ENCODE assay signal across 1 cellular context in genomic region chr1:22625262-22625925, GRCh38.
TF ChIP-seq lines count a peak whose summit lies in the region.

No MANE protein-coding gene starts in this region.

TF ChIP-seq in HepG2, 621 proteins besides CTCF, POLR2A, EP300 and RAD21:
- TF ChIP-seq, protein P1, sequence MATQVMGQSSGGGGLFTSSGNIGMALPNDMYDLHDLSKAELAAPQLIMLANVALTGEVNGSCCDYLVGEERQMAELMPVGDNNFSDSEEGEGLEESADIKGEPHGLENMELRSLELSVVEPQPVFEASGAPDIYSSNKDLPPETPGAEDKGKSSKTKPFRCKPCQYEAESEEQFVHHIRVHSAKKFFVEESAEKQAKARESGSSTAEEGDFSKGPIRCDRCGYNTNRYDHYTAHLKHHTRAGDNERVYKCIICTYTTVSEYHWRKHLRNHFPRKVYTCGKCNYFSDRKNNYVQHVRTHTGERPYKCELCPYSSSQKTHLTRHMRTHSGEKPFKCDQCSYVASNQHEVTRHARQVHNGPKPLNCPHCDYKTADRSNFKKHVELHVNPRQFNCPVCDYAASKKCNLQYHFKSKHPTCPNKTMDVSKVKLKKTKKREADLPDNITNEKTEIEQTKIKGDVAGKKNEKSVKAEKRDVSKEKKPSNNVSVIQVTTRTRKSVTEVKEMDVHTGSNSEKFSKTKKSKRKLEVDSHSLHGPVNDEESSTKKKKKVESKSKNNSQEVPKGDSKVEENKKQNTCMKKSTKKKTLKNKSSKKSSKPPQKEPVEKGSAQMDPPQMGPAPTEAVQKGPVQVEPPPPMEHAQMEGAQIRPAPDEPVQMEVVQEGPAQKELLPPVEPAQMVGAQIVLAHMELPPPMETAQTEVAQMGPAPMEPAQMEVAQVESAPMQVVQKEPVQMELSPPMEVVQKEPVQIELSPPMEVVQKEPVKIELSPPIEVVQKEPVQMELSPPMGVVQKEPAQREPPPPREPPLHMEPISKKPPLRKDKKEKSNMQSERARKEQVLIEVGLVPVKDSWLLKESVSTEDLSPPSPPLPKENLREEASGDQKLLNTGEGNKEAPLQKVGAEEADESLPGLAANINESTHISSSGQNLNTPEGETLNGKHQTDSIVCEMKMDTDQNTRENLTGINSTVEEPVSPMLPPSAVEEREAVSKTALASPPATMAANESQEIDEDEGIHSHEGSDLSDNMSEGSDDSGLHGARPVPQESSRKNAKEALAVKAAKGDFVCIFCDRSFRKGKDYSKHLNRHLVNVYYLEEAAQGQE (IDR thresholded peaks at IDR 0.05; ENCODE audit: borderline replicate concordance in 1 of 2, low read depth in 1 of 2, low read length in 2 of 2): peak; percentile 66 to 92
- TF ChIP-seq ZNF232 (CRISPR knock-in tag; IDR thresholded peaks at IDR 0.05; ENCODE audit: borderline replicate concordance): no peak
- TF ChIP-seq, protein P2, sequence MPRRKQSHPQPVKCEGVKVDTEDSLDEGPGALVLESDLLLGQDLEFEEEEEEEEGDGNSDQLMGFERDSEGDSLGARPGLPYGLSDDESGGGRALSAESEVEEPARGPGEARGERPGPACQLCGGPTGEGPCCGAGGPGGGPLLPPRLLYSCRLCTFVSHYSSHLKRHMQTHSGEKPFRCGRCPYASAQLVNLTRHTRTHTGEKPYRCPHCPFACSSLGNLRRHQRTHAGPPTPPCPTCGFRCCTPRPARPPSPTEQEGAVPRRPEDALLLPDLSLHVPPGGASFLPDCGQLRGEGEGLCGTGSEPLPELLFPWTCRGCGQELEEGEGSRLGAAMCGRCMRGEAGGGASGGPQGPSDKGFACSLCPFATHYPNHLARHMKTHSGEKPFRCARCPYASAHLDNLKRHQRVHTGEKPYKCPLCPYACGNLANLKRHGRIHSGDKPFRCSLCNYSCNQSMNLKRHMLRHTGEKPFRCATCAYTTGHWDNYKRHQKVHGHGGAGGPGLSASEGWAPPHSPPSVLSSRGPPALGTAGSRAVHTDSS (CRISPR knock-in tag; conservative IDR thresholded peaks at IDR 0.05): no peak
- TF ChIP-seq MIER2 (CRISPR knock-in tag; IDR thresholded peaks at IDR 0.05): peak; percentile 93
